In genomic region chrX:136211766-136212556, GRCh38 we compare ENCODE assay signal across 24 cellular contexts. TPM values are rescaled to one million over a fixed set of nuclear protein-coding genes. Genes with fewer than 3 reads are reported as not detected.
DNase-seq lines count a peak whose midpoint lies in the region; ATAC-seq and TF ChIP-seq lines count a peak whose summit lies in the region.
"Had no signal": no experiment of that assay in that cellular context is flagged by ENCODE, and none has a peak within 500 bp of the region (broad histone marks: within the 10 kb centered on the region; RNA-seq: fewer than 3 reads in every experiment).

No MANE protein-coding gene starts in this region.

- peaks cover 43% of the 10 kb centered on the region; the same call in 1 of the 2 replicates for H4K20me1 ChIP-seq in BLaER1

- no peak for DNase-seq in adipocyte (ENCODE audit: low read depth)
- DNase-seq in heart right ventricle, result no peak
- DNase-seq in natural killer cell, result no peak
- no peak for DNase-seq in activated CD8-positive, alpha-beta memory T cell treated with anti-CD3 and anti-CD28 coated beads for 24 hours
- DNase-seq in head of caudate nucleus, result no peak
- DNase-seq: activated B cell treated with CpG ODN at 0.5 μM for 24 hours; activated CD4-positive, alpha-beta T cell treated with anti-CD3 and anti-CD28 coated beads, Interleukin-2, amount 50 U/mL, for 4 hours; activated CD8-positive, alpha-beta memory T cell treated with anti-CD3 and anti-CD28 coated beads, Interleukin-2, amount 50 U/mL, for 48 hours; activated naive CD8-positive, alpha-beta T cell treated with anti-CD3 and anti-CD28 coated beads for 36 hours; brain microvascular endothelial cell; Caco-2; DMS79 treated with DMSO at 0.1 percent for 48 hours; NCI-H2171; NCI-H524 treated with DMSO at 0.1 percent for 48 hours; stimulated activated CD4-positive, alpha-beta T cell treated with anti-CD3 and anti-CD28 coated beads, Interleukin-4, amount 100 ng/mL, for 4 hours; stimulated activated naive CD8-positive, alpha-beta T cell treated with anti-CD3 and anti-CD28 coated beads, Interleukin-15, Interleukin-2, amounts not matched to agents 100 U/mL and 50 U/mL, for 24 hours; T1000; upper lobe of left lung had no signal

- H3K9me3 Mint-ChIP-seq in natural killer cell, result no peaks in the 10 kb centered on the region
- H3K9me3 Mint-ChIP-seq: activated B cell treated with CpG ODN at 0.5 μM for 24 hours; activated naive CD8-positive, alpha-beta T cell treated with anti-CD3 and anti-CD28 coated beads for 36 hours had no signal

- H3K4me2 ChIP-seq in BLaER1, result peak overlapping the region; percentile 73

- no peaks in the 10 kb centered on the region for H3K27me3 Mint-ChIP-seq in natural killer cell (ENCODE audit: low read depth in 2 of 2)
- H3K27me3 Mint-ChIP-seq: activated B cell treated with CpG ODN at 0.5 μM for 24 hours; activated naive CD8-positive, alpha-beta T cell treated with anti-CD3 and anti-CD28 coated beads for 36 hours; B cell had no signal

- H3K4me1 Mint-ChIP-seq in natural killer cell, result peaks cover 0 to 4% of the 10 kb centered on the region in 2 donors
- H3K4me1 Mint-ChIP-seq: activated naive CD8-positive, alpha-beta T cell treated with anti-CD3 and anti-CD28 coated beads for 36 hours had no signal

- 65 to 72% methylated on average over 11 of the region's 11 CpGs for WGBS in heart right ventricle, 2 donors

- no peak overlapping the region for H3K27ac Mint-ChIP-seq in natural killer cell
- H3K27ac Mint-ChIP-seq: activated B cell treated with CpG ODN at 0.5 μM for 24 hours; activated naive CD8-positive, alpha-beta T cell treated with anti-CD3 and anti-CD28 coated beads for 36 hours had no signal

- H3K27me3 ChIP-seq in BLaER1 (peaks cover 94% of the 10 kb centered on the region), adipocyte (replicated peaks; ENCODE audit: control insufficient read depth, insufficient read depth, low read length) (no peaks in the 10 kb centered on the region), heart right ventricle (peaks cover 0 to 15% (median 0%) of the 10 kb centered on the region in 7 donors), rectal smooth muscle tissue (ENCODE audit: control insufficient read depth, insufficient read depth, low read length) (no peaks in the 10 kb centered on the region)
- H3K27me3 ChIP-seq: brain microvascular endothelial cell, neutrophil, upper lobe of left lung had no signal

- peak overlapping the region; percentile 31; the same call in 1 of the 2 replicates for H3K27ac ChIP-seq in BLaER1
- peak overlapping the region in 5 of 10 donors; percentile 13 to 44 (median 35) for H3K27ac ChIP-seq in heart right ventricle
- H3K27ac ChIP-seq in rectal smooth muscle tissue (ENCODE audit: low read depth, low read length), result peak overlapping the region; percentile 25
- H3K27ac ChIP-seq: brain microvascular endothelial cell, neutrophil, RWPE1 had no signal

- H3K9me3 ChIP-seq in BLaER1, result no peaks in the 10 kb centered on the region
- no peaks in the 10 kb centered on the region for H3K9me3 ChIP-seq in adipocyte (ENCODE audit: control insufficient read depth, low read length)
- no peaks in the 10 kb centered on the region for H3K9me3 ChIP-seq in heart right ventricle
- H3K9me3 ChIP-seq: Caco-2, neutrophil, upper lobe of left lung had no signal

- H3K36me3 ChIP-seq in BLaER1 (peaks cover 17% of the 10 kb centered on the region), adipocyte (ENCODE audit: control insufficient read depth, insufficient read depth, low read length, severe bottlenecking) (peaks cover 41% of the 10 kb centered on the region), heart right ventricle (peaks cover 0 to 45% (median 0%) of the 10 kb centered on the region in 9 donors), rectal smooth muscle tissue (ENCODE audit: control insufficient read depth, insufficient read depth, low read length) (peaks cover under 1% of the 10 kb centered on the region)
- H3K36me3 ChIP-seq: brain microvascular endothelial cell, neutrophil had no signal

- peak overlapping the region; percentile 44; the same call in 1 of the 2 replicates for H3K9ac ChIP-seq in BLaER1
- peak overlapping the region; percentile 17 for H3K9ac ChIP-seq in adipocyte (ENCODE audit: low read length)
- no peak overlapping the region for H3K9ac ChIP-seq in rectal smooth muscle tissue (ENCODE audit: low read length)

- intact Hi-C loops in heart right ventricle (cut with DNase I), result loop anchor here in 8 of 10 donors (2.0 to 5.0 kb wide), 4 partner anchors 40 to 185 kb away; partner anchors contain the start of gene MAP7D3 (in 1 of the 8)
- intact Hi-C loops in natural killer cell (cut with micrococcal nuclease), result no loop called here
- intact Hi-C loops in head of caudate nucleus (cut with DNase I), result no loop called here

- TF ChIP-seq CTCF in heart right ventricle (IDR thresholded peaks at IDR 0.05) (no peak), natural killer cell (IDR thresholded peaks at IDR 0.05) (no peak)

- no peaks in the 10 kb centered on the region for H3K36me3 Mint-ChIP-seq in natural killer cell

- H3K4me1 ChIP-seq in BLaER1, result peaks cover 68% of the 10 kb centered on the region
- peaks cover 68% of the 10 kb centered on the region for H3K4me1 ChIP-seq in adipocyte (ENCODE audit: control insufficient read depth, insufficient read depth, low read length)
- peaks cover 3 to 27% (median 9%) of the 10 kb centered on the region in 9 donors for H3K4me1 ChIP-seq in heart right ventricle
- H3K4me1 ChIP-seq in rectal smooth muscle tissue (ENCODE audit: control insufficient read depth, insufficient read depth, low read length), result peaks cover 9% of the 10 kb centered on the region
- H3K4me1 ChIP-seq: Caco-2 had no signal

- no peak overlapping the region for H3K4me3 ChIP-seq in BLaER1
- no peak overlapping the region for H3K4me3 ChIP-seq in adipocyte (ENCODE audit: low read length)
- H3K4me3 ChIP-seq in heart right ventricle, result no peak overlapping the region
- no peak overlapping the region for H3K4me3 ChIP-seq in rectal smooth muscle tissue (ENCODE audit: low read length)
- H3K4me3 ChIP-seq: upper lobe of left lung had no signal

- ATAC-seq in heart right ventricle (peak in 7 of 8 donors; percentile 21 to 61 (median 38)), HG03095 (IDR thresholded peaks at IDR 0.05; ENCODE audit: unreplicated experiment) (no peak), natural killer cell (no peak)
- ATAC-seq: stimulated activated naive CD8-positive, alpha-beta T cell treated with anti-CD3 and anti-CD28 coated beads, Interleukin-15, Interleukin-2, amounts not matched to agents 100 U/mL and 50 U/mL, for 24 hours had no signal

- no peak overlapping the region for H3K4me3 Mint-ChIP-seq in natural killer cell
- H3K4me3 Mint-ChIP-seq: activated naive CD8-positive, alpha-beta T cell treated with anti-CD3 and anti-CD28 coated beads for 36 hours had no signal

RNA-seq across cellular contexts. Expression of gene MAP7D3, which starts 39.2 kb away (rescaled TPM):
- total RNA-seq in heart right ventricle (10 to 100 TPM; 11.6 to 16.2 (median 14.5) TPM), natural killer cell (1 to 10 TPM; 5.6 to 6.1 (median 5.7) TPM)
- 10 to 100 TPM in 1 of 2 donors, 1 to 10 TPM in 1; 8.1 to 12.5 TPM for polyA plus RNA-seq in heart right ventricle

Comparison
In these comparisons a context has a peak if more than half of its experiments do, and no peak if none do; other contexts are left out.
1. ATAC-seq: peak in heart right ventricle (7 of 8); none in HG03095 (single experiment) and natural killer cell (0 of 3).
2. intact Hi-C loops: an anchor here in heart right ventricle (2.0 to 5.0 kb wide); none called in natural killer cell and head of caudate nucleus.